In genomic region chr11:57732661-57733060, GRCh38 we compare ENCODE assay signal across 26 cellular contexts. TPM values are rescaled to one million over a fixed set of nuclear protein-coding genes. Genes with fewer than 3 reads are reported as not detected.
"Had no signal": no experiment of that assay in that cellular context is flagged by ENCODE, and none has a peak within 500 bp of the region (broad histone marks: within the 10 kb centered on the region; RNA-seq: fewer than 3 reads in every experiment).

No MANE protein-coding gene starts in this region.

- H3K9me3 ChIP-seq: adrenal gland had no signal

- H3K27me3 ChIP-seq: adrenal gland had no signal

- DNase-seq: activated CD4-positive, alpha-beta memory T cell treated with anti-CD3 and anti-CD28 coated beads for 36 hours; activated CD4-positive, alpha-beta T cell treated with anti-CD3 and anti-CD28 coated beads, Interleukin-2, amount 10 ng/mL, durations not matched to agents 7 days and 5 days; activated CD4-positive, CD25-positive, alpha-beta regulatory T cell; activated gamma-delta T cell treated with Interleukin-2 at 50 U/mL for 16 hours; activated naive CD4-positive, alpha-beta T cell treated with anti-CD3 and anti-CD28 coated beads, Interleukin-2, amount 50 U/mL, for 16 hours; activated naive CD8-positive, alpha-beta T cell treated with anti-CD3 and anti-CD28 coated beads, Interleukin-2, amount 10 ng/mL, durations not matched to agents 7 days and 5 days; activated T-cell treated with anti-CD3 and anti-CD28 coated beads for 4 hours; activated T-cell treated with anti-CD3 and anti-CD28 coated beads, Interleukin-2, amount 50 U/mL, for 48 hours; adrenal gland; anterior cingulate cortex; cerebellar nuclear complex; Karpas-422; NCI-H1105 treated with DMSO at 0.1 percent for 48 hours; NCI-H1436 treated with DMSO at 0.1 percent for 48 hours; NCI-H187; NCI-H2081; NCI-H446; NCI-H524; T-helper 1 cell had no signal

- H3K4me3 ChIP-seq: adrenal gland, SK-N-MC had no signal

- H3K27ac ChIP-seq: adrenal gland, SK-N-MC, VCaP had no signal

- H3K4me1 ChIP-seq: adrenal gland had no signal

- ATAC-seq: Right ventricle myocardium inferior had no signal

RNA-seq across cellular contexts. Expression of gene BTBD18, which starts 19.0 kb away (rescaled TPM):
- total RNA-seq: activated CD4-positive, alpha-beta memory T cell treated with anti-CD3 and anti-CD28 coated beads for 36 hours; activated CD4-positive, alpha-beta T cell treated with anti-CD3 and anti-CD28 coated beads, Interleukin-2, amount 10 ng/mL, durations not matched to agents 7 days and 5 days; activated CD8-positive, alpha-beta memory T cell treated with anti-CD3 and anti-CD28 coated beads for 36 hours; activated naive CD8-positive, alpha-beta T cell treated with anti-CD3 and anti-CD28 coated beads, Interleukin-2, amount 10 ng/mL, durations not matched to agents 7 days and 5 days; activated T-helper 2 cell treated with anti-CD3 and anti-CD28 coated beads, Interferon-gamma antibody, Interleukin-2, Interleukin-4, amounts not matched to agents 10 μg/mL and 5 μg/mL and 100 μg/mL, durations not matched to agents 14 hours and 24 hours and 36 hours; adrenal gland; cardiac septum; Right ventricle myocardium inferior; T-helper 2 cell treated with Interferon-gamma antibody and Interleukin-4, amounts not matched to agents 100 ng/mL and 5 ng/mL, for 36 hours had no signal
- polyA plus RNA-seq: adrenal gland had no signal
